ENCODE assay signal across 9 cellular contexts in the genomic region with DNA sequence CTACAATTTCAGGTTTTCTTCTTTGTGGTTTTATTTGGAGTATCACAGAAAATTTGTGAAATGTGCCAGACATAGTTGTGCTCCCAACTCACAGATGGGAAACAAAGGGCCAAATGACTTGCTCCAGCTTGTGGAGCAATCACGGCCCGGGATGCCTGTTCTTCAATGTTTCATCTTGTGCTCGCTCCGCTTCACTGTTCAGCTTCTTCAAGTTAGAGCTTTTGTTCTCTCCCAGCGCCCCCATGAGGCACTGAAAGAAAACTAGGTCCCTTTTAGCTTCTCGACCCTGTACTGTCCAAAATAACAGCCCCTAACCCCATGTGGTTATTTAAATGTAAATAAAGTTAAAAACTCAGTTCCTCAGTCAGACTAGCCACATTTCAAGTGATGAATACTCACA.
DNase-seq lines count a peak whose midpoint lies in the region; TF ChIP-seq lines count a peak whose summit lies in the region.
"Had no signal": no experiment of that assay in that cellular context is flagged by ENCODE, and none has a peak within 500 bp of the region (broad histone marks: within the 10 kb centered on the region; RNA-seq: fewer than 3 reads in every experiment).

No MANE protein-coding gene starts in this region.

- peak; percentile 3 for DNase-seq in EH (ENCODE audit: low read depth)
- DNase-seq in astrocyte of the hippocampus (ENCODE audit: low read depth, low spot score): peak; percentile 43
- peak; percentile 2 for DNase-seq in kidney tubule cell (ENCODE audit: low spot score)
- no peak for DNase-seq in activated CD4-positive, alpha-beta T cell treated with anti-CD3 and anti-CD28 coated beads for 1 hour
- no peak for DNase-seq in NCI-H187 (lab: John Stamatoyannopoulos, UW)
- DNase-seq in cerebellar nuclear complex (lab: John Stamatoyannopoulos, UW): no peak
- DNase-seq in NCI-H1436 (lab: John Stamatoyannopoulos, UW): no peak
- DNase-seq: GDM1 had no signal

- TF ChIP-seq CTCF in LNCAP (IDR thresholded peaks at IDR 0.05): peak; percentile 57

Comparison
In these comparisons a context has a peak if more than half of its experiments do, and no peak if none do; other contexts are left out.
1. DNase-seq: peak in EH (single experiment), astrocyte of the hippocampus (single experiment) and kidney tubule cell (single experiment); none in activated CD4-positive, alpha-beta T cell treated with anti-CD3 and anti-CD28 coated beads for 1 hour (single experiment), NCI-H187 (0 of 2), cerebellar nuclear complex (0 of 2) and NCI-H1436 (single experiment).